16 cellular contexts compared by ENCODE assay signal in genomic region chr13:68076046-68076445, GRCh38.
DNase-seq lines count a peak whose midpoint lies in the region; ATAC-seq, FAIRE-seq and TF ChIP-seq lines count a peak whose summit lies in the region.
"Had no signal": no experiment of that assay in that cellular context is flagged by ENCODE, and none has a peak within 500 bp of the region (broad histone marks: within the 10 kb centered on the region; RNA-seq: fewer than 3 reads in every experiment).

No MANE protein-coding gene starts in this region.

- H3K18ac ChIP-seq in neuronal stem cell (ENCODE audit: low read length) = peak overlapping the region; percentile 38

- H2AK5ac ChIP-seq in neuronal stem cell (ENCODE audit: low read depth, low read length) = peak overlapping the region; percentile 81

- no peaks in the 10 kb centered on the region for H3K36me3 ChIP-seq in left ventricle myocardium inferior
- H3K36me3 ChIP-seq in neuronal stem cell (replicated peaks in 1 of 2; ENCODE audit: control insufficient read depth in 2 of 2, insufficient read depth in 2 of 2, low read length in 2 of 2) = no peaks in the 10 kb centered on the region
- H3K36me3 ChIP-seq: HAP-1 had no signal

- no peak overlapping the region for H2BK120ac ChIP-seq in neuronal stem cell (ENCODE audit: low read depth, low read length)

- H3K27ac ChIP-seq in left ventricle myocardium inferior (replicated peaks) (no peak overlapping the region), neuronal stem cell (replicated peaks; ENCODE audit: low read length) (no peak overlapping the region)
- H3K27ac ChIP-seq: GM23248 had no signal

- peaks cover 2% of the 10 kb centered on the region for H3K79me1 ChIP-seq in neuronal stem cell (ENCODE audit: low read depth, low read length)

- peak overlapping the region; percentile 21 for H3K9ac ChIP-seq in neuronal stem cell (ENCODE audit: low read depth, low read length, poor library complexity)
- H3K9ac ChIP-seq: GM23248 had no signal

- H4K91ac ChIP-seq in neuronal stem cell (ENCODE audit: low read depth, low read length, poor library complexity) = peak overlapping the region; percentile 12

- H3K27me3 Mint-ChIP-seq in chondrocyte (ENCODE audit: low read depth) = no peaks in the 10 kb centered on the region
- H3K27me3 Mint-ChIP-seq: CD4-positive, alpha-beta T cell had no signal

- no peaks in the 10 kb centered on the region for H3K9me3 Mint-ChIP-seq in chondrocyte (ENCODE audit: low read depth)

- H3K23ac ChIP-seq in neuronal stem cell (ENCODE audit: low read depth, low read length, poor library complexity) = no peak overlapping the region

- H3K4me2 ChIP-seq in neuronal stem cell (ENCODE audit: insufficient read depth, low read length, poor library complexity, severe bottlenecking) = no peak overlapping the region

- no peak overlapping the region for H3K27ac Mint-ChIP-seq in chondrocyte (ENCODE audit: unreplicated experiment)
- H3K27ac Mint-ChIP-seq: CD4-positive, alpha-beta T cell had no signal

- H2AFZ ChIP-seq in neuronal stem cell (ENCODE audit: low read length) = peak overlapping the region; percentile 39
- H2AFZ ChIP-seq: GM23248 had no signal

- H3K4me1 ChIP-seq in left ventricle myocardium inferior (no peaks in the 10 kb centered on the region), neuronal stem cell (ENCODE audit: control insufficient read depth in 2 of 2, insufficient read depth in 1 of 2, low read depth in 1 of 2, low read length in 2 of 2) (no peaks in the 10 kb centered on the region)
- H3K4me1 ChIP-seq: HAP-1 had no signal

- H3K27me3 ChIP-seq in left ventricle myocardium inferior (ENCODE audit: low read depth) (no peaks in the 10 kb centered on the region), neuronal stem cell (ENCODE audit: control insufficient read depth in 3 of 3, insufficient read depth in 3 of 3, low read depth in 1 of 3, low read length in 3 of 3) (no peaks in the 10 kb centered on the region)

- H3K9me3 ChIP-seq in left ventricle myocardium inferior (replicated peaks) (no peaks in the 10 kb centered on the region), neuronal stem cell (replicated peaks in 1 of 2; ENCODE audit: control insufficient read depth in 2 of 2, insufficient read depth in 1 of 2, low read depth in 1 of 2, low read length in 2 of 2) (peaks cover 0 to 2% of the 10 kb centered on the region in 2 donors)
- H3K9me3 ChIP-seq: HAP-1 had no signal

- H2BK15ac ChIP-seq in neuronal stem cell (ENCODE audit: low read length) = peak overlapping the region; percentile 75

- no peaks in the 10 kb centered on the region for H3K4me1 Mint-ChIP-seq in chondrocyte (ENCODE audit: low read depth)

- peak overlapping the region; percentile 53 for H3K4ac ChIP-seq in neuronal stem cell (ENCODE audit: low read length)

- H4K8ac ChIP-seq in neuronal stem cell (ENCODE audit: low read depth, low read length) = no peak overlapping the region

- DNase-seq in Right ventricle myocardium superior (peak; percentile 22), left ventricle myocardium inferior (no peak), chondrocyte (ENCODE audit: low spot score) (peak; percentile 69), neuronal stem cell (ENCODE audit: low spot score) (no peak), urothelium cell line (ENCODE audit: low spot score) (no peak), GOT3 (lab: John Stamatoyannopoulos, UW) (no peak), NK-92 (lab: John Stamatoyannopoulos, UW; ENCODE audit: unreplicated experiment) (no peak)
- DNase-seq: ACHN; C1 segment of cervical spinal cord; Calu3; CD4-positive, alpha-beta T cell; DMS 273 treated with DMSO at 0.1 percent for 48 hours; GM23248 had no signal

- peak; percentile 59 for FAIRE-seq in urothelium cell line (lab: Jason Lieb, UNC)
- FAIRE-seq: GM12878, GM18507 had no signal

- no peak overlapping the region for H3K4me3 Mint-ChIP-seq in chondrocyte (ENCODE audit: unreplicated experiment)
- H3K4me3 Mint-ChIP-seq: CD4-positive, alpha-beta T cell had no signal

- no peak overlapping the region for H2BK5ac ChIP-seq in neuronal stem cell (ENCODE audit: low read length)

- no CpG with 5 or more reads among the region's 9 CpGs for WGBS in neuronal stem cell (ENCODE audit: extremely low coverage in 2 of 2, insufficient read length in 2 of 2, insufficient replicate concordance in 1 of 2), 2 donors

- peak overlapping the region; percentile 94 for H3K14ac ChIP-seq in neuronal stem cell (ENCODE audit: low read length)

- H3K36me3 Mint-ChIP-seq in chondrocyte (ENCODE audit: low read depth) = no peaks in the 10 kb centered on the region

- intact Hi-C loops in Right ventricle myocardium superior (cut with DNase I) (no loop called here), left ventricle myocardium inferior (cut with micrococcal nuclease) (no loop called here)

- peak overlapping the region; percentile 58 for H2BK12ac ChIP-seq in neuronal stem cell (ENCODE audit: low read length)

- TF ChIP-seq CTCF in left ventricle myocardium inferior (IDR thresholded peaks at IDR 0.05; ENCODE audit: borderline replicate concordance) = no peak
- no peak for TF ChIP-seq CTCF in chondrocyte (IDR thresholded peaks at IDR 0.05)

- H3K4me3 ChIP-seq in left ventricle myocardium inferior = no peak overlapping the region
- H3K4me3 ChIP-seq in neuronal stem cell (ENCODE audit: low read length in 2 of 2) = no peak overlapping the region
- H3K4me3 ChIP-seq: GM12878, GM23248, HAP-1 had no signal

- no peak for ATAC-seq in Right ventricle myocardium superior (ENCODE audit: poor library complexity)
- ATAC-seq: GM12878 had no signal

Comparison
In these comparisons a context has a peak if more than half of its experiments do, and no peak if none do; other contexts are left out.
1. DNase-seq: peak in Right ventricle myocardium superior (single experiment) and chondrocyte (single experiment); none in left ventricle myocardium inferior (single experiment), neuronal stem cell (single experiment), urothelium cell line (single experiment), GOT3 (single experiment) and NK-92 (single experiment).